Comparison of ENCODE assay signal across 1 cellular context in the genomic region with DNA sequence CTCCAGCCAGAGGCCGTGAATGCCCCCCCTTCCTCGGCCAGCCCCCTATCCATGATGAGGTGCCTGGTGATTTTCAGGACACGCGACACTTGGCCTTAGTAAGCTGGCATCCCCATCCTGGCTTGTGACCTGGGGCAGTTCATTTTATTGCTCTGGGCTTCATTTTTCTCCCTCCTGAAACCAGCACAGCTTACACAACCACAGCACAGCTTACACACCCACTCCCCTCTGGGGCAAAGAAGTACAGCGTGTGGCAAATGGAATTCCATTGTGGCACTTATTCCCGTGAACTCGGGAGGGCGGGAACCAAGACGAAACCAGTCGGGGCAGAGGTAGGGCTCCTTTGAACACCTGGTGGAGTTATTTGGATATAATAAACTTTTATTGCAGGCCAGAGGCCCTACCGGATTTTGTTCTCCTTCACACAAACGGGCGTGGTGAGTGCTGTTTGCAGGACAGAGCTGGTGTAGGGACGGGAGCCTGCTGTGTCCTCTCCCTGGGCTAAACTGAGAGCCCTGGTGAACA.
TF ChIP-seq lines count a peak whose summit lies in the region.

No MANE protein-coding gene starts in this region.

TF ChIP-seq in GM23338, 12 proteins besides CTCF, POLR2A, EP300 and RAD21 (continued from another document):
- no peak for TF ChIP-seq ETS1 (IDR thresholded peaks at IDR 0.05)
